Comparison of ENCODE assay signal across 1 cellular context in genomic region chr15:69996321-69996720, GRCh38.
A peak's percentile ranks its signal among the peaks of the same experiment; 100 is the strongest.
TF ChIP-seq lines count a peak whose summit lies in the region.

No MANE protein-coding gene starts in this region.

TF ChIP-seq in HEK293, 187 proteins besides CTCF, POLR2A, EP300 and RAD21 (continued from another document):
- TF ChIP-seq ZIC2 (tag by site-specific recombination; IDR thresholded peaks at IDR 0.05) (peak; percentile 41; the same call in 1 of the 2 replicates), GLIS1 (tag by site-specific recombination; IDR thresholded peaks at IDR 0.05) (no peak), ZNF544 (tag by site-specific recombination; IDR thresholded peaks at IDR 0.05) (no peak), ZFHX2 (tag by site-specific recombination; conservative IDR thresholded peaks at IDR 0.05) (0 out of 2 replicates have a peak, but pooled peaks have one; percentile 37)
